ENCODE assay signal across 8 cellular contexts in the genomic region with DNA sequence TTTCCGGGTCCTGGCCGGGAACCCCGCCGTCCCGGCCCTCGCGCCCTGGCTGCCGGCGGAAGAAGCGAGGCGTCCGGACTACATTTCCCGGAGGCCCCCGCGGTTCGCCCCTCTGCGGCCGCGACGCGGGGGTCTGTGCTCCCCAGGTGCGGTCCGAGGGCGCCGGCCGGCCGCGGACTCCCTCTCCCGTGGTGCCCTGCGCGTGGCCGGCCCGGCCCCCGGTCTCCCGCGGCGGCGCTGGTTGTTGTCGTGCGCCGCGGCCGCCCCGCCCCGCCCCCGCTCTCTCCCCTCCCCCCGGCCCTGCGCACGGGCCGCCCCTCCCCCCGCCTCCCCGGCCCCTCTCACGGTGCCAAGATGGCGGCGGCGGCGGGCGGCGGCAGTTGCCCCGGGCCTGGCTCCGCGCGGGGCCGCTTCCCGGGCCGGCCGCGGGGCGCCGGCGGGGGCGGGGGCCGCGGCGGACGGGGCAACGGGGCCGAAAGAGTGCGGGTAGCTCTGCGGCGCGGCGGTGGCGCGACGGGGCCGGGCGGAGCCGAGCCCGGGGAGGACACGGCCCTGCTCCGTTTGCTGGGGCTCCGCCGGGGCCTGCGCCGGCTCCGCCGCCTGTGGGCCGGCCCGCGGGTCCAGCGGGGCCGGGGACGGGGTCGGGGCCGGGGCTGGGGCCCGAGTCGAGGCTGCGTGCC. TPM values are rescaled to one million over a fixed set of nuclear protein-coding genes. Genes with fewer than 3 reads are reported as not detected.
DNase-seq lines count a peak whose midpoint lies in the region; ATAC-seq and TF ChIP-seq lines count a peak whose summit lies in the region.

A gene with protein sequence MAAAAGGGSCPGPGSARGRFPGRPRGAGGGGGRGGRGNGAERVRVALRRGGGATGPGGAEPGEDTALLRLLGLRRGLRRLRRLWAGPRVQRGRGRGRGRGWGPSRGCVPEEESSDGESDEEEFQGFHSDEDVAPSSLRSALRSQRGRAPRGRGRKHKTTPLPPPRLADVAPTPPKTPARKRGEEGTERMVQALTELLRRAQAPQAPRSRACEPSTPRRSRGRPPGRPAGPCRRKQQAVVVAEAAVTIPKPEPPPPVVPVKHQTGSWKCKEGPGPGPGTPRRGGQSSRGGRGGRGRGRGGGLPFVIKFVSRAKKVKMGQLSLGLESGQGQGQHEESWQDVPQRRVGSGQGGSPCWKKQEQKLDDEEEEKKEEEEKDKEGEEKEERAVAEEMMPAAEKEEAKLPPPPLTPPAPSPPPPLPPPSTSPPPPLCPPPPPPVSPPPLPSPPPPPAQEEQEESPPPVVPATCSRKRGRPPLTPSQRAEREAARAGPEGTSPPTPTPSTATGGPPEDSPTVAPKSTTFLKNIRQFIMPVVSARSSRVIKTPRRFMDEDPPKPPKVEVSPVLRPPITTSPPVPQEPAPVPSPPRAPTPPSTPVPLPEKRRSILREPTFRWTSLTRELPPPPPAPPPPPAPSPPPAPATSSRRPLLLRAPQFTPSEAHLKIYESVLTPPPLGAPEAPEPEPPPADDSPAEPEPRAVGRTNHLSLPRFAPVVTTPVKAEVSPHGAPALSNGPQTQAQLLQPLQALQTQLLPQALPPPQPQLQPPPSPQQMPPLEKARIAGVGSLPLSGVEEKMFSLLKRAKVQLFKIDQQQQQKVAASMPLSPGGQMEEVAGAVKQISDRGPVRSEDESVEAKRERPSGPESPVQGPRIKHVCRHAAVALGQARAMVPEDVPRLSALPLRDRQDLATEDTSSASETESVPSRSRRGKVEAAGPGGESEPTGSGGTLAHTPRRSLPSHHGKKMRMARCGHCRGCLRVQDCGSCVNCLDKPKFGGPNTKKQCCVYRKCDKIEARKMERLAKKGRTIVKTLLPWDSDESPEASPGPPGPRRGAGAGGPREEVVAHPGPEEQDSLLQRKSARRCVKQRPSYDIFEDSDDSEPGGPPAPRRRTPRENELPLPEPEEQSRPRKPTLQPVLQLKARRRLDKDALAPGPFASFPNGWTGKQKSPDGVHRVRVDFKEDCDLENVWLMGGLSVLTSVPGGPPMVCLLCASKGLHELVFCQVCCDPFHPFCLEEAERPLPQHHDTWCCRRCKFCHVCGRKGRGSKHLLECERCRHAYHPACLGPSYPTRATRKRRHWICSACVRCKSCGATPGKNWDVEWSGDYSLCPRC (N-terminal part only) (plus strand): TSS at position 339 of the 680 bp plus-strand sequence. CDS start 16 bp downstream, at position 355.

- H3K27ac Mint-ChIP-seq in MCF 10A (ENCODE audit: low read depth, unreplicated experiment) (peak within 1 kb of the TSS; percentile 97), immature natural killer cell (peak within 1 kb of the TSS; percentile 87 to 99 (median 96))
- H3K27ac Mint-ChIP-seq in stimulated activated naive B cell treated with anti-CD40 and anti-IgM and Interleukin-4, amounts not matched to agents 10 μg/mL and 1 μg/mL and 100 μg/mL, for 72 hours: peak within 1 kb of the TSS; percentile 95

- TF ChIP-seq CTCF in HFF-Myc (IDR thresholded peaks at IDR 0.05; ENCODE audit: low read depth, low read length, missing control alignments) (no peak), MCF 10A (IDR thresholded peaks at IDR 0.05; ENCODE audit: unreplicated experiment) (no peak)

- POLR2A ChIA-PET in MCF 10A (lab: Yijun Ruan, JAX): interaction anchor here (0.9 to 1.4 kb wide), 7 partner anchors 13 to 1132 kb away, joined by 3 to 8 read pairs (median 4); a partner anchor contains a TSS

- peak; percentile 58 to 69 for ATAC-seq in stimulated activated naive B cell treated with anti-CD40 and anti-IgM and Interleukin-4, amounts not matched to agents 10 μg/mL and 1 μg/mL and 100 μg/mL, for 72 hours (replicated peaks)

- H3K9me3 Mint-ChIP-seq in MCF 10A (ENCODE audit: unreplicated experiment): no peaks in the 10 kb centered on the region
- no peaks in the 10 kb centered on the region for H3K9me3 Mint-ChIP-seq in immature natural killer cell
- no peaks in the 10 kb centered on the region for H3K9me3 Mint-ChIP-seq in stimulated activated naive B cell treated with anti-CD40 and anti-IgM and Interleukin-4, amounts not matched to agents 10 μg/mL and 1 μg/mL and 100 μg/mL, for 72 hours

- peak within 1 kb of the TSS; percentile 84 for H3K4me3 ChIP-seq in HFF-Myc (replicated peaks; ENCODE audit: low read depth, low read length)

- CTCF ChIA-PET in MCF 10A (lab: Yijun Ruan, JAX): interaction anchor here (0.6 to 1.3 kb wide), 2 partner anchors 25 to 159 kb away, joined by 3 to 5 read pairs; no protein-coding TSS in a partner anchor

- H3K4me3 Mint-ChIP-seq in MCF 10A (ENCODE audit: unreplicated experiment) (peak within 1 kb of the TSS; percentile 88), immature natural killer cell (peak within 1 kb of the TSS; percentile 91 to 98 (median 94))
- H3K4me3 Mint-ChIP-seq in stimulated activated naive B cell treated with anti-CD40 and anti-IgM and Interleukin-4, amounts not matched to agents 10 μg/mL and 1 μg/mL and 100 μg/mL, for 72 hours: peak within 1 kb of the TSS; percentile 91 to 97

- BruUV-seq in MCF 10A (replicated peaks; lab: Mats Ljungman, UMichigan): no TSS peak

- peak; percentile 98 for DNase-seq in GM03348 (ENCODE audit: low spot score)
- no peak for DNase-seq in HFF-Myc (ENCODE audit: extremely low read depth, low read depth)
- peak; percentile 99 for DNase-seq in NCI-H69 (lab: John Stamatoyannopoulos, UW)
- no peak for DNase-seq in MCF 10A (ENCODE audit: unreplicated experiment)
- DNase-seq in immature natural killer cell: no peak
- peak; percentile 97 for DNase-seq in stimulated activated naive B cell treated with anti-CD40 and anti-IgM and Interleukin-4, amounts not matched to agents 10 μg/mL and 1 μg/mL and 100 μg/mL, for 72 hours
- no peak for DNase-seq in pons (ENCODE audit: low spot score)
- DNase-seq in SKM-1 (lab: John Stamatoyannopoulos, UW; ENCODE audit: unreplicated experiment): no peak

- peaks cover 30% of the 10 kb centered on the region for H3K36me3 Mint-ChIP-seq in MCF 10A (ENCODE audit: insufficient read depth, unreplicated experiment)
- peaks cover 0 to 4% (median 0%) of the 10 kb centered on the region in 3 donors for H3K36me3 Mint-ChIP-seq in immature natural killer cell
- H3K36me3 Mint-ChIP-seq in stimulated activated naive B cell treated with anti-CD40 and anti-IgM and Interleukin-4, amounts not matched to agents 10 μg/mL and 1 μg/mL and 100 μg/mL, for 72 hours: peaks cover 36 to 61% of the 10 kb centered on the region in 2 donors

- H3K4me1 Mint-ChIP-seq in MCF 10A (ENCODE audit: insufficient read depth, unreplicated experiment): peaks cover 20% of the 10 kb centered on the region
- peaks cover 32% of the 10 kb centered on the region in 2 donors for H3K4me1 Mint-ChIP-seq in immature natural killer cell
- H3K4me1 Mint-ChIP-seq in stimulated activated naive B cell treated with anti-CD40 and anti-IgM and Interleukin-4, amounts not matched to agents 10 μg/mL and 1 μg/mL and 100 μg/mL, for 72 hours: peaks cover 53 to 79% of the 10 kb centered on the region in 2 donors

- intact Hi-C loops in MCF 10A (cut with micrococcal nuclease): loop anchor here (1.0 kb wide), 4 partner anchors 25 to 208 kb away; a partner anchor contains a TSS

- H3K27me3 Mint-ChIP-seq in MCF 10A (ENCODE audit: insufficient read depth, unreplicated experiment) (no peaks in the 10 kb centered on the region), immature natural killer cell (ENCODE audit: low read depth in 3 of 3) (peaks cover under 1 to 5% (median 3%) of the 10 kb centered on the region in 3 donors)
- H3K27me3 Mint-ChIP-seq in stimulated activated naive B cell treated with anti-CD40 and anti-IgM and Interleukin-4, amounts not matched to agents 10 μg/mL and 1 μg/mL and 100 μg/mL, for 72 hours: no peaks in the 10 kb centered on the region

RNA-seq across cellular contexts. Expression of the gene that starts here (rescaled TPM):
- total RNA-seq in MCF 10A (2022): 36.0 TPM in 2 replicates
- polyA plus RNA-seq in immature natural killer cell: 1 to 10 TPM in 1 of 3 donors, under 1 TPM in 1, not detected in 1; 0.30 to 1.8 TPM

Comparison
In these comparisons a context has a peak if more than half of its experiments do, and no peak if none do; other contexts are left out.
1. DNase-seq: peak in GM03348 (single experiment), NCI-H69 (single experiment) and stimulated activated naive B cell treated with anti-CD40 and anti-IgM and Interleukin-4, amounts not matched to agents 10 μg/mL and 1 μg/mL and 100 μg/mL, for 72 hours (single experiment); none in HFF-Myc (single experiment), MCF 10A (single experiment), immature natural killer cell (0 of 3), pons (single experiment) and SKM-1 (single experiment).
2. Peak in every context shown above with its lines, with median percentiles within 50 percentile points of each other: H3K27ac Mint-ChIP-seq and H3K4me3 Mint-ChIP-seq.